ENCODE assay signal across 14 cellular contexts in genomic region chr6:24632573-24632972, GRCh38. TPM values are rescaled to one million over a fixed set of nuclear protein-coding genes. Genes with fewer than 3 reads are reported as not detected.
DNase-seq lines count a peak whose midpoint lies in the region; ATAC-seq, FAIRE-seq and TF ChIP-seq lines count a peak whose summit lies in the region.
"Had no signal": no experiment of that assay in that cellular context is flagged by ENCODE, and none has a peak within 500 bp of the region (broad histone marks: within the 10 kb centered on the region; RNA-seq: fewer than 3 reads in every experiment).

No MANE protein-coding gene starts in this region.

- intact Hi-C loops in cardiac septum (cut with DNase I) = no loop called here

- H2AK5ac ChIP-seq in H1 (ENCODE audit: low read depth, low read length) = no peak overlapping the region

- H3K4me1 ChIP-seq in cardiac muscle cell (ENCODE audit: low read depth) = peaks cover 31% of the 10 kb centered on the region
- H3K4me1 ChIP-seq in H1 (replicated peaks in 1 of 4; ENCODE audit: control insufficient read depth in 3 of 4, insufficient read depth in 4 of 4, low read length in 3 of 4) = peaks cover 0 to 4% (median 0%) of the 10 kb centered on the region in 4 experiments; a peak in 4 of 7 replicates
- no peaks in the 10 kb centered on the region for H3K4me1 ChIP-seq in HAP-1
- H3K4me1 ChIP-seq: Caco-2 had no signal

- no peak overlapping the region for H2BK12ac ChIP-seq in H1 (ENCODE audit: low read depth, low read length)

- H3K18ac ChIP-seq in H1 (ENCODE audit: extremely low read depth, low read length) = no peak overlapping the region

- no peak for TF ChIP-seq CTCF in cardiac muscle cell (IDR thresholded peaks at IDR 0.05; ENCODE audit: low read depth, low read length)
- no peak for TF ChIP-seq CTCF in VCaP (conservative IDR thresholded peaks at IDR 0.05)
- TF ChIP-seq CTCF in H1 (IDR thresholded peaks at IDR 0.05; ENCODE audit: control extremely low read depth in 1 of 3, insufficient read depth in 1 of 3, low read depth in 1 of 3, low read length in 3 of 3) = no peak

- no peaks in the 10 kb centered on the region for H3K79me2 ChIP-seq in H1 (ENCODE audit: control insufficient read depth in 1 of 2, insufficient read depth in 2 of 2, low read length in 2 of 2)

- H3K23me2 ChIP-seq in H1 (ENCODE audit: low read depth, low read length) = no peaks in the 10 kb centered on the region

- DNase-seq in cardiac muscle cell (ENCODE audit: low read depth in 1 of 2, low spot score in 1 of 2) (no peak), cardiac septum (ENCODE audit: low spot score) (no peak), H1 (ENCODE audit: low read depth in 1 of 2, low spot score in 2 of 2) (no peak), HAP-1 (ENCODE audit: low spot score in 2 of 2) (no peak), NCI-H446 (lab: John Stamatoyannopoulos, UW) (no peak)
- DNase-seq: Caco-2; CD8-positive, alpha-beta T cell; GOT3; HCEC 1CT had no signal

- H3K36me3 ChIP-seq in cardiac muscle cell = no peaks in the 10 kb centered on the region
- no peaks in the 10 kb centered on the region for H3K36me3 ChIP-seq in H1 (ENCODE audit: control insufficient read depth in 2 of 4, insufficient read depth in 4 of 4, low read length in 3 of 4)
- H3K36me3 ChIP-seq in HAP-1 (replicated peaks) = no peaks in the 10 kb centered on the region

- H3K27ac ChIP-seq in cardiac muscle cell (peak overlapping the region; percentile 93), VCaP (peak overlapping the region; percentile 63), H1 (ENCODE audit: low read depth, low read length) (no peak overlapping the region)
- H3K27ac ChIP-seq: 22Rv1, HL-60 had no signal

- 63% methylated on average over 1 of the region's 1 CpG; no CpG with 5 or more reads in 1 of the 2 experiments for WGBS in H1 (ENCODE audit: extremely low coverage in 1 of 2, insufficient coverage in 1 of 2, insufficient read length in 1 of 2, insufficient replicate concordance in 2 of 2, low coverage in 1 of 2, low lambda C conversion rate in 2 of 2, missing lambda C conversion rate in 1 of 2), 2 experiments

- in situ Hi-C loops in HAP-1 (cut with MboI; ENCODE audit: low sequenced_read_pairs) = no loop called here

- H3K14ac ChIP-seq in H1 (ENCODE audit: insufficient read length) = no peak overlapping the region

- CTCF ChIA-PET in H1 (lab: Charles Lee; ENCODE audit: partially characterized antibody) = interaction anchor here (0.6 to 2.1 kb wide), 3 partner anchors 48 to 441 kb away, joined by 3 to 4 read pairs (median 4); no protein-coding TSS in a partner anchor

- H4K91ac ChIP-seq in H1 (replicated peaks; ENCODE audit: insufficient read length, low read length) = no peak overlapping the region

- TF ChIP-seq POLR2A in H1 (IDR thresholded peaks at IDR 0.05; ENCODE audit: control extremely low read depth in 1 of 2, low read depth in 2 of 2, low read length in 2 of 2) = no peak

- no peak overlapping the region for H2AFZ ChIP-seq in H1 (ENCODE audit: low read length)

- no peak overlapping the region for H4K8ac ChIP-seq in H1 (ENCODE audit: extremely low read depth, insufficient read depth, low read length)

- H3K79me1 ChIP-seq in H1 (ENCODE audit: low read depth, low read length) = no peaks in the 10 kb centered on the region

- H4K20me1 ChIP-seq in H1 (replicated peaks in 1 of 2; ENCODE audit: control insufficient read depth in 1 of 2, insufficient read depth in 2 of 2, low read length in 2 of 2) = no peaks in the 10 kb centered on the region

- H3K9me3 ChIP-seq in cardiac muscle cell (ENCODE audit: low read depth) (no peaks in the 10 kb centered on the region), H1 (ENCODE audit: insufficient read depth in 2 of 2, low read depth in 1 of 2, low read length in 1 of 2) (peaks cover 0 to 2% of the 10 kb centered on the region in 2 experiments; a peak in 1 of 4 replicates), HAP-1 (no peaks in the 10 kb centered on the region)
- H3K9me3 ChIP-seq: Caco-2 had no signal

- H3K27me3 ChIP-seq in cardiac muscle cell (no peaks in the 10 kb centered on the region), H1 (replicated peaks in 1 of 4; ENCODE audit: control insufficient read depth in 3 of 4, extremely low read depth in 1 of 4, insufficient read depth in 3 of 4, low read length in 3 of 4) (no peaks in the 10 kb centered on the region), HAP-1 (ENCODE audit: low read depth) (no peaks in the 10 kb centered on the region)

- no peak overlapping the region for H3K23ac ChIP-seq in H1 (ENCODE audit: insufficient read length)

- no peak overlapping the region for H2BK5ac ChIP-seq in H1 (ENCODE audit: low read depth, low read length)

- ATAC-seq in GM18867 (IDR thresholded peaks at IDR 0.05; ENCODE audit: unreplicated experiment) = no peak
- ATAC-seq: CD8-positive, alpha-beta T cell had no signal

- POLR2A ChIA-PET in H1 (lab: Charles Lee; ENCODE audit: partially characterized antibody) = no interaction called here

- TF ChIP-seq EP300 in H1 (IDR thresholded peaks at IDR 0.05; ENCODE audit: borderline replicate concordance in 1 of 2, low read depth in 2 of 2, low read length in 2 of 2) = no peak

- H3K4me3 ChIP-seq in cardiac muscle cell (no peak overlapping the region), H1 (ENCODE audit: extremely low read depth in 1 of 4, insufficient read depth in 2 of 4, low read depth in 3 of 4, low read length in 4 of 4) (no peak overlapping the region), HAP-1 (no peak overlapping the region)

- no peak overlapping the region for H3K56ac ChIP-seq in H1 (replicated peaks; ENCODE audit: insufficient read length, low read depth, low read length)

- H2BK20ac ChIP-seq in H1 (ENCODE audit: low read length) = no peak overlapping the region

- no peak for TF ChIP-seq RAD21 in H1 (IDR thresholded peaks at IDR 0.05 in 1 of 2, conservative IDR thresholded peaks at IDR 0.05 in 1 of 2; ENCODE audit: low read depth in 2 of 2, low read length in 2 of 2)

- no peak overlapping the region for H2BK120ac ChIP-seq in H1 (replicated peaks; ENCODE audit: low read depth, low read length)

- no peak overlapping the region for H2BK15ac ChIP-seq in H1 (ENCODE audit: low read length)

- H3K4me2 ChIP-seq in H1 (ENCODE audit: insufficient read depth in 1 of 2, low read depth in 2 of 2, low read length in 2 of 2) = no peak overlapping the region

- H3K9ac ChIP-seq in H1 (replicated peaks in 1 of 4; ENCODE audit: extremely low read depth in 1 of 4, low read depth in 3 of 4, low read length in 3 of 4) = no peak overlapping the region; a peak in 1 of 7 replicates

- FAIRE-seq in H1 (lab: Jason Lieb, UNC) = peak; percentile 72

- no peak overlapping the region for H3K4ac ChIP-seq in H1 (replicated peaks; ENCODE audit: insufficient read length, low read depth, low read length)

- H4K5ac ChIP-seq in H1 (ENCODE audit: insufficient read length, low read depth, low read length) = no peak overlapping the region

TF ChIP-seq in H1, 55 proteins besides CTCF, POLR2A, EP300 and RAD21 (continues in another document):
- TF ChIP-seq JUND (IDR thresholded peaks at IDR 0.05; ENCODE audit: low read length) = no peak
- no peak for TF ChIP-seq TCF12 (IDR thresholded peaks at IDR 0.05; ENCODE audit: low read depth, low read length)
- no peak for TF ChIP-seq KDM4A (IDR thresholded peaks at IDR 0.05; ENCODE audit: low read depth, low read length, severe bottlenecking)
- no peak for TF ChIP-seq SIN3A (conservative IDR thresholded peaks at IDR 0.05 in 1 of 2, IDR thresholded peaks at IDR 0.05 in 1 of 2; ENCODE audit: low read depth in 1 of 2, low read length in 2 of 2)
- TF ChIP-seq PHF8 (conservative IDR thresholded peaks at IDR 0.05; ENCODE audit: low read depth, low read length) = no peak
- no peak for TF ChIP-seq GTF2F1 (IDR thresholded peaks at IDR 0.05; ENCODE audit: borderline replicate concordance, low read depth, low read length)
- no peak for TF ChIP-seq CREB1 (IDR thresholded peaks at IDR 0.05)
- TF ChIP-seq SIRT6 (IDR thresholded peaks at IDR 0.05; ENCODE audit: low read length) = no peak

RNA-seq across cellular contexts. Expression of gene KIAA0319, which starts 13.4 kb away (rescaled TPM):
- total RNA-seq in cardiac muscle cell (5.2 and 6.2 TPM in 2 replicates), cardiac septum (0.05 TPM)
- polyA plus RNA-seq in cardiac muscle cell (6.0 and 6.6 TPM in 2 replicates), H1 (2011; rRNA removed) (0.30 and 0.41 TPM in 2 replicates)
- total RNA-seq in H1 (2021; fragmentation: NEBNext Ultra II Directional; extraction: Animal tissue kit (Norgen Biotek cat#: 25700)) = 0.69 and 0.78 TPM in 2 replicates
- 0.43 TPM for polyA plus RNA-seq in H1 (2011; cell fraction: cytosol; rRNA removed)
- polyA plus RNA-seq in H1 (2011; cell fraction: nucleus; rRNA removed) = 0.70 TPM
- 0.53 to 0.88 TPM (median 0.73 TPM) in 4 replicates for polyA plus RNA-seq in H1 (2012, experiment 1 of 2)
- 0.20 TPM for polyA plus RNA-seq in H1 (2012, experiment 2 of 2)
- polyA plus RNA-seq in H1 (2013, experiment 1 of 2) = 0.67 TPM
- polyA plus RNA-seq in H1 (2013, experiment 2 of 2) = 0.70 TPM
- polyA minus RNA-seq in H1 (2011; rRNA and poly(A)+ RNA removed) = 0.73 and 1.4 TPM in 2 replicates
- polyA minus RNA-seq in H1 (2011; cell fraction: cytosol; rRNA and poly(A)+ RNA removed) = 0.66 TPM
- 0.50 TPM for polyA minus RNA-seq in H1 (2011; cell fraction: nucleus; rRNA and poly(A)+ RNA removed)
- total RNA-seq: CD8-positive, alpha-beta T cell had no signal
- polyA plus RNA-seq: CD14-positive monocyte had no signal

RNA-seq across cellular contexts. Expression of gene TDP2, which starts 34.1 kb away (rescaled TPM):
- 36.6 and 46.6 TPM in 2 replicates for total RNA-seq in cardiac muscle cell
- polyA plus RNA-seq in cardiac muscle cell = 59.0 and 68.7 TPM in 2 replicates
- 24.1 TPM for total RNA-seq in cardiac septum
- total RNA-seq in H1 (2021; fragmentation: NEBNext Ultra II Directional; extraction: Animal tissue kit (Norgen Biotek cat#: 25700)) = 51.6 and 52.6 TPM in 2 replicates
- 13.2 and 18.8 TPM in 2 replicates for polyA plus RNA-seq in H1 (2011; rRNA removed)
- 34.6 TPM for polyA plus RNA-seq in H1 (2011; cell fraction: cytosol; rRNA removed)
- 16.3 TPM for polyA plus RNA-seq in H1 (2011; cell fraction: nucleus; rRNA removed)
- 40.3 to 51.0 TPM (median 45.2 TPM) in 4 replicates for polyA plus RNA-seq in H1 (2012, experiment 1 of 2)
- polyA plus RNA-seq in H1 (2012, experiment 2 of 2) = 5.7 TPM
- polyA plus RNA-seq in H1 (2013, experiment 1 of 2) = 32.1 TPM
- 32.6 TPM for polyA plus RNA-seq in H1 (2013, experiment 2 of 2)
- polyA minus RNA-seq in H1 (2011; rRNA and poly(A)+ RNA removed) = 18.5 and 23.7 TPM in 2 replicates
- 27.1 TPM for polyA minus RNA-seq in H1 (2011; cell fraction: cytosol; rRNA and poly(A)+ RNA removed)
- 41.3 TPM for polyA minus RNA-seq in H1 (2011; cell fraction: nucleus; rRNA and poly(A)+ RNA removed)

RNA-seq across cellular contexts. Expression of gene ACOT13, which starts 34.3 kb away (rescaled TPM):
- total RNA-seq in cardiac muscle cell (29.0 and 30.7 TPM in 2 replicates), cardiac septum (40.5 TPM)
- polyA plus RNA-seq in cardiac muscle cell (127 and 173 TPM in 2 replicates), H1 (2011; rRNA removed) (16.4 and 27.6 TPM in 2 replicates)
- 40.6 and 42.8 TPM in 2 replicates for total RNA-seq in H1 (2021; fragmentation: NEBNext Ultra II Directional; extraction: Animal tissue kit (Norgen Biotek cat#: 25700))
- polyA plus RNA-seq in H1 (2011; cell fraction: cytosol; rRNA removed) = 37.1 TPM
- polyA plus RNA-seq in H1 (2011; cell fraction: nucleus; rRNA removed) = 13.0 TPM
- polyA plus RNA-seq in H1 (2012, experiment 1 of 2) = 32.1 to 43.2 TPM (median 40.1 TPM) in 4 replicates
- polyA plus RNA-seq in H1 (2012, experiment 2 of 2) = 6.6 TPM
- 62.8 TPM for polyA plus RNA-seq in H1 (2013, experiment 1 of 2)
- polyA plus RNA-seq in H1 (2013, experiment 2 of 2) = 64.9 TPM
- 6.6 and 16.4 TPM in 2 replicates for polyA minus RNA-seq in H1 (2011; rRNA and poly(A)+ RNA removed)
- polyA minus RNA-seq in H1 (2011; cell fraction: cytosol; rRNA and poly(A)+ RNA removed) = 7.2 TPM
- polyA minus RNA-seq in H1 (2011; cell fraction: nucleus; rRNA and poly(A)+ RNA removed) = 7.5 TPM
